Comparison of ENCODE assay signal across 10 cellular contexts in the genomic region with DNA sequence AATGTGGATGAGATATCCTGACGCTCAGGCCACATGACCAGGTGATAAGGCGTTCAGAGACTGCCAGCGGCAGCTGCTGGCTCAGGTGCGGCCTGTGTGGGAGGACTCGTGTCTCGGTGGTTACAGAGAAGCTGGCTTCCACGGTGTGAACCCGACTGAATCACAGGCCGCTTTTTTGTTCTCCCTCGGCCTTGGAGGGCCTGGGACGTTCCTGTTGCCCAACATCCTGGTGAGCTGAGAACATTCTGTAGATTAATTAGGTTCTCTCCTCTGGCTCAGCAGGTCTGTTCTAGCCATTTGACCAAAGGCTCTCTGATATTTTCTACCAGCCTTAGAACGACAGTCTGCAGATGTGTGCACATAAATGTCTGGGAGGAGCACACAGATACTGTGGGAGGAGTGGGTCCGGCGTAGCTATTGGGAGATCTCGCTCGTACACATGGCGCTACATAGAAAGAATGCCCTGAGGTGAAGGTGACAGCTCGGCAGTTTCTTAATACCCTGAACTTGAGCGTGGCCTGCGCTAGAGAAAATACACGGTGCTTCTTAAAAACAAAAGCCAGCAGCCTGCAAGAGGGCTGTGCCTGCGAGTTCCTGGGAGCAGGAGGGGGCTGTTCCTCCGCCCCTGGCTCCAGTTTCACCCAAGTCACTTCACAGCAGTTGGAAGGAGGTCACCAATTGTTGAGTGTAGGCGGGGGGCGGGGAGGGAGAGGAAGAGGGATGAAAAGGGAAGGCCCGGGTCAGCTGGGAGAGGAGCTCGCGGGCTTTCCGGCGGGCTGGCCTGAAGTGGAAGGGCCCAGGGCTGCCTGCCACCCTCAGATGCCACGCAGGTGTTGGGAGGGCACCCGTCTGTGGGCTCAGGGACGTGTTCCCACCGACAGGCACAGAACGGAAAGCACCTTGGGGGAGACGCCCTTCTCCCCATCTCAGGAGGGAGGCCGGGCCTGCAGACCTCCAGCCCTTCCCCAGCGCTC.
A peak's percentile ranks its signal among the peaks of the same experiment; 100 is the strongest.
DNase-seq lines count a peak whose midpoint lies in the region; ATAC-seq and TF ChIP-seq lines count a peak whose summit lies in the region.
"Had no signal": no experiment of that assay in that cellular context is flagged by ENCODE, and none has a peak within 500 bp of the region (broad histone marks: within the 10 kb centered on the region; RNA-seq: fewer than 3 reads in every experiment).

No MANE protein-coding gene starts in this region.

- ATAC-seq in HG03196 (IDR thresholded peaks at IDR 0.05; ENCODE audit: unreplicated experiment) (peak; percentile 21), left cardiac atrium (peak; percentile 69 to 86), HG03565 (IDR thresholded peaks at IDR 0.05; ENCODE audit: unreplicated experiment) (no peak)

- no peaks in the 10 kb centered on the region for H3K4me1 ChIP-seq in CD4-positive, alpha-beta memory T cell (ENCODE audit: insufficient read depth, low read length)

- H3K4me3 Mint-ChIP-seq in CD4-positive, alpha-beta memory T cell: peak overlapping the region in 3 of 8 donors; percentile 17 to 39 (median 29)
- H3K4me3 Mint-ChIP-seq: memory B cell had no signal

- H3K4me1 Mint-ChIP-seq in CD4-positive, alpha-beta memory T cell: peaks cover 0 to 9% (median 3%) of the 10 kb centered on the region in 4 donors
- H3K4me1 Mint-ChIP-seq: memory B cell had no signal

- H3K9me3 Mint-ChIP-seq in CD4-positive, alpha-beta memory T cell: no peaks in the 10 kb centered on the region
- H3K9me3 Mint-ChIP-seq: IgD-negative memory B cell, memory B cell had no signal

- no peak overlapping the region for H3K27ac Mint-ChIP-seq in CD4-positive, alpha-beta memory T cell
- H3K27ac Mint-ChIP-seq: IgD-negative memory B cell, memory B cell had no signal

- CTCF ChIA-PET in CD4-positive, alpha-beta memory T cell (lab: Charles Lee; ENCODE audit: partially characterized antibody): interaction anchor here (0.5 to 1.3 kb wide), 2 partner anchors 90 to 1445 kb away, joined by 3 read pairs; no protein-coding TSS in a partner anchor

- H3K27me3 ChIP-seq in WERI-Rb-1 (ENCODE audit: insufficient read depth, low read depth, severe bottlenecking): no peaks in the 10 kb centered on the region
- peaks cover 4% of the 10 kb centered on the region for H3K27me3 ChIP-seq in CD4-positive, alpha-beta memory T cell (ENCODE audit: insufficient read depth, low read length)

- POLR2A ChIA-PET in CD4-positive, alpha-beta memory T cell (lab: Charles Lee; ENCODE audit: partially characterized antibody): no interaction called here

- H3K9me3 ChIP-seq in WERI-Rb-1 (ENCODE audit: severe bottlenecking): no peaks in the 10 kb centered on the region
- no peaks in the 10 kb centered on the region for H3K9me3 ChIP-seq in CD4-positive, alpha-beta memory T cell (ENCODE audit: control insufficient read depth in 1 of 2, low read length in 2 of 2)

- H3K36me3 ChIP-seq in WERI-Rb-1: no peaks in the 10 kb centered on the region
- H3K36me3 ChIP-seq in CD4-positive, alpha-beta memory T cell (ENCODE audit: insufficient read depth, low read length): no peaks in the 10 kb centered on the region

- DNase-seq in EL (peak; percentile 52), WERI-Rb-1 (peak; percentile 85), left cardiac atrium (peak; percentile 62), pons (ENCODE audit: low spot score) (peak; percentile 27)
- no peak for DNase-seq in NK-92 treated with Interleukin-12 subunit alpha and Interleukin-12 subunit beta, amount 100 ng/mL, for 24 hours (lab: John Stamatoyannopoulos, UW)
- DNase-seq in CD4-positive, alpha-beta memory T cell: no peak

- intact Hi-C loops in left cardiac atrium (cut with DNase I): loop anchor here (2.0 to 10.0 kb wide), 3 partner anchors 55 to 221 kb away; no protein-coding TSS in a partner anchor
- intact Hi-C loops in CD4-positive, alpha-beta memory T cell (cut with micrococcal nuclease): loop anchor here (1.0 kb wide), 1 partner anchor 220 kb away; no protein-coding TSS in a partner anchor

- TF ChIP-seq CTCF in WERI-Rb-1 (IDR thresholded peaks at IDR 0.05; ENCODE audit: low read depth, low read length): no peak

- H3K27ac ChIP-seq in WERI-Rb-1: peak overlapping the region; percentile 83
- no peak overlapping the region for H3K27ac ChIP-seq in CD4-positive, alpha-beta memory T cell (ENCODE audit: low read depth, low read length)

- no peaks in the 10 kb centered on the region for H3K36me3 Mint-ChIP-seq in CD4-positive, alpha-beta memory T cell
- H3K36me3 Mint-ChIP-seq: IgD-negative memory B cell, memory B cell had no signal

- H3K27me3 Mint-ChIP-seq in CD4-positive, alpha-beta memory T cell: peaks cover 25 to 52% of the 10 kb centered on the region in 2 donors

- H3K4me3 ChIP-seq in WERI-Rb-1 (ENCODE audit: low read depth, low read length): peak overlapping the region; percentile 25
- no peak overlapping the region for H3K4me3 ChIP-seq in CD4-positive, alpha-beta memory T cell (ENCODE audit: low read length in 2 of 2)

Comparison
In these comparisons a context has a peak if more than half of its experiments do, and no peak if none do; other contexts are left out.
1. DNase-seq: peak in EL (single experiment), WERI-Rb-1 (single experiment), left cardiac atrium (single experiment) and pons (single experiment); none in NK-92 treated with Interleukin-12 subunit alpha and Interleukin-12 subunit beta, amount 100 ng/mL, for 24 hours (single experiment) and CD4-positive, alpha-beta memory T cell (0 of 5).